Comparison of ENCODE assay signal across 8 cellular contexts in genomic region chr12:103839893-103840292, GRCh38. TPM values are rescaled to one million over a fixed set of nuclear protein-coding genes. Genes with fewer than 3 reads are reported as not detected.
DNase-seq lines count a peak whose midpoint lies in the region; ATAC-seq and TF ChIP-seq lines count a peak whose summit lies in the region.

No MANE protein-coding gene starts in this region.

- H3K4me3 ChIP-seq in GM23248 (peak overlapping the region; percentile 91), SU-DHL-6 (ENCODE audit: insufficient read depth, low read length, poor library complexity, severe bottlenecking) (peak overlapping the region; percentile 80), fibroblast of villous mesenchyme (ENCODE audit: low read depth, low read length) (peak overlapping the region; percentile 89), sigmoid colon (peak overlapping the region; percentile 78 to 97 (median 96))

- DNase-seq in GM23248 (no peak), fibroblast of villous mesenchyme (ENCODE audit: low read depth) (no peak), sigmoid colon (no peak), NCI-H524 treated with DMSO at 0.1 percent for 48 hours (lab: John Stamatoyannopoulos, UW) (no peak), superior temporal gyrus (ENCODE audit: extremely low spot score) (no peak)
- DNase-seq in activated CD4-positive, alpha-beta T cell treated with anti-CD3 and anti-CD28 coated beads for 4 hours, result no peak

- no peak for TF ChIP-seq POLR2A in sigmoid colon (IDR thresholded peaks at IDR 0.05)

- H3K9ac ChIP-seq in GM23248 (peak overlapping the region; percentile 86), SU-DHL-6 (ENCODE audit: low read length) (no peak overlapping the region; the same call in 1 of the 2 replicates)

- H3K27ac ChIP-seq in GM23248 (no peak overlapping the region), SU-DHL-6 (ENCODE audit: low read depth, low read length) (no peak overlapping the region), sigmoid colon (peak overlapping the region; percentile 91 to 99 (median 94))

- no peak for ATAC-seq in GM19395 (IDR thresholded peaks at IDR 0.05; ENCODE audit: unreplicated experiment)

- H3K9me3 ChIP-seq in GM23248 (ENCODE audit: low read depth) (no peaks in the 10 kb centered on the region), SU-DHL-6 (ENCODE audit: insufficient read depth, low read length) (no peaks in the 10 kb centered on the region), sigmoid colon (no peaks in the 10 kb centered on the region)

- peaks cover 8% of the 10 kb centered on the region for H3K4me1 ChIP-seq in GM23248 (ENCODE audit: insufficient read depth)
- H3K4me1 ChIP-seq in sigmoid colon, result peaks cover 0 to 59% (median 34%) of the 10 kb centered on the region in 4 donors

- peaks cover 4% of the 10 kb centered on the region for H3F3A ChIP-seq in GM23248 (ENCODE audit: insufficient read depth)
- no peaks in the 10 kb centered on the region for H3F3A ChIP-seq in SU-DHL-6 (ENCODE audit: insufficient read depth)

- H3K36me3 ChIP-seq in GM23248 (ENCODE audit: low read depth), result no peaks in the 10 kb centered on the region
- no peaks in the 10 kb centered on the region for H3K36me3 ChIP-seq in SU-DHL-6 (ENCODE audit: low read length)
- peaks cover 0 to 28% (median 2%) of the 10 kb centered on the region in 4 donors for H3K36me3 ChIP-seq in sigmoid colon

- TF ChIP-seq CTCF in SU-DHL-6 (IDR thresholded peaks at IDR 0.05; ENCODE audit: insufficient read depth, low read length, poor library complexity, severe bottlenecking) (no peak), fibroblast of villous mesenchyme (IDR thresholded peaks at IDR 0.05; ENCODE audit: insufficient read depth, low read depth, low read length) (no peak), sigmoid colon (IDR thresholded peaks at IDR 0.05) (no peak)

- no peaks in the 10 kb centered on the region for H3K9me2 ChIP-seq in GM23248 (ENCODE audit: insufficient read depth)
- H3K9me2 ChIP-seq in SU-DHL-6 (replicated peaks; ENCODE audit: insufficient read depth, low read length), result no peaks in the 10 kb centered on the region

- H3K4me2 ChIP-seq in GM23248 (ENCODE audit: unreplicated experiment), result peak overlapping the region; percentile 77
- peak overlapping the region; percentile 69 for H3K4me2 ChIP-seq in SU-DHL-6 (ENCODE audit: low read depth, low read length, poor library complexity, severe bottlenecking)

- peaks cover 54% of the 10 kb centered on the region for H3K79me2 ChIP-seq in GM23248 (ENCODE audit: insufficient read depth)
- H3K79me2 ChIP-seq in SU-DHL-6 (ENCODE audit: insufficient read depth, low read length), result no peaks in the 10 kb centered on the region

- H4K20me1 ChIP-seq in GM23248 (ENCODE audit: insufficient read depth), result no peaks in the 10 kb centered on the region
- no peaks in the 10 kb centered on the region for H4K20me1 ChIP-seq in SU-DHL-6 (ENCODE audit: low read depth, low read length)

- no peak for TF ChIP-seq EP300 in sigmoid colon (IDR thresholded peaks at IDR 0.05)

- in situ Hi-C loops in GM23248 (cut with MboI), result no loop called here

- WGBS in GM23248 (ENCODE audit: low coverage in 1 of 2, low lambda C conversion rate in 2 of 2, missing lambda C conversion rate in 2 of 2), 2 experiments, result 77 to 78% methylated on average over 11 of the region's 11 CpGs
- 48 to 75% methylated on average over 11 of the region's 11 CpGs for WGBS in sigmoid colon, 2 donors

- H3K27me3 ChIP-seq in GM23248 (replicated peaks; ENCODE audit: insufficient read depth), result no peaks in the 10 kb centered on the region
- H3K27me3 ChIP-seq in SU-DHL-6 (ENCODE audit: low read length), result no peaks in the 10 kb centered on the region
- H3K27me3 ChIP-seq in sigmoid colon, result no peaks in the 10 kb centered on the region

- H2AFZ ChIP-seq in GM23248 (no peak overlapping the region), SU-DHL-6 (ENCODE audit: low read depth, low read length, severe bottlenecking) (no peak overlapping the region)

- intact Hi-C loops in sigmoid colon (cut with DNase I), result loop anchor here (5.0 kb wide), 1 partner anchor 38 kb away; no protein-coding TSS in a partner anchor

RNA-seq across cellular contexts. Expression of gene NT5DC3, which starts 1.1 kb away (rescaled TPM):
- 4.3 and 5.2 TPM in 2 replicates for total RNA-seq in GM23248 (2014; rRNA removed; shearing (Covaris generic))
- polyA plus RNA-seq in GM23248 (2016; fragmentation: Nextera tagmentation; extraction: Ambion mirVana) (3.2 and 3.4 TPM in 2 replicates), sigmoid colon (1 to 10 TPM in 2 of 3 donors, under 1 TPM in 1; 0.23 to 6.8 (median 1.8) TPM)
- total RNA-seq in fibroblast of villous mesenchyme (12.2 and 22.9 TPM in 2 replicates), sigmoid colon (100 to 1,000 TPM; 179 to 346 (median 240) TPM)

Comparison
In these comparisons a context has a peak if more than half of its experiments do, and no peak if none do; other contexts are left out.
1. H3K27ac ChIP-seq: peak in sigmoid colon (4 of 4); none in GM23248 (single experiment) and SU-DHL-6 (single experiment).
2. Peak in every context shown above with its lines, with median percentiles within 50 percentile points of each other: H3K4me3 ChIP-seq.